12 cellular contexts compared by ENCODE assay signal in the genomic region with DNA sequence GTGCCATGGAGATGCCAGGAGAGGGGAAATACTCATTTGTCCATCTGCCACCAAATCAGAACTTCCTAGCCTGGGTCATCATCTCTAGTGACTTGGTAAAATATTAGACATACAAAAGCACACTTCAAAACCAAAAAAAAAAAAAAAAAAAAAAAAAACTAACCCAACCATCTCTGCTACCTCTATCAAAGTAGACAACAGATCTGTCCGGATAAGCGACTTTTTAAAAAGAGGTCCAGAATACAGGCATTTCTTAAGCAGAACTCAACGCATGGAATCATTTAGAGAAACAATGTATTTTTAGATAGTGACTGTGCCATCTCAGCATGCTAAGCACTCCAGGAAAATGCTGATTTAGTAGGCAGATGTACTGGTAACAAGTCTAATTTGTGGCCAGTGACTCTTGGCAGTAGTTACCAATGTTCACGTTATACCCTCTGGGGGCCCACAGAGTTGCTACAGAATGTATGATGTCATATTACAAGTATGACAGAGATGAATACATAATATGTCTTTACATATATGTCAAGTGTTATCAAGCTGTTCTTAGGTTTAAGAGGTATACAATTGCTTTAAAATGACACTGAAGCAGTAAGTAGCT.
A peak's percentile ranks its signal among the peaks of the same experiment; 100 is the strongest.
DNase-seq lines count a peak whose midpoint lies in the region; TF ChIP-seq lines count a peak whose summit lies in the region.
"Had no signal": no experiment of that assay in that cellular context is flagged by ENCODE, and none has a peak within 500 bp of the region (broad histone marks: within the 10 kb centered on the region; RNA-seq: fewer than 3 reads in every experiment).

No MANE protein-coding gene starts in this region.

- H3K4me3 ChIP-seq in AG10803 (ENCODE audit: low read length), result no peak overlapping the region
- H3K4me3 ChIP-seq: HAP-1 had no signal

- peak; percentile 90 for DNase-seq in AG10803 (ENCODE audit: low read depth)
- peak; percentile 42 for DNase-seq in GM04504 (ENCODE audit: low read depth)
- DNase-seq in amniotic stem cell (lab: John Stamatoyannopoulos, UW), result peak; percentile 57
- peak; percentile 67 for DNase-seq in iris pigment epithelial cell (ENCODE audit: low read depth)
- DNase-seq in UCSD-AML1 (lab: John Stamatoyannopoulos, UW; ENCODE audit: unreplicated experiment), result no peak
- no peak for DNase-seq in middle frontal gyrus (ENCODE audit: extremely low spot score, low spot score)
- no peak for DNase-seq in NCI-H2107 (lab: John Stamatoyannopoulos, UW)
- DNase-seq: amygdala, Calu3, NCI-H187 treated with DMSO at 0.1 percent for 48 hours, T-helper 2 cell had no signal

- TF ChIP-seq CTCF in AG10803 (conservative IDR thresholded peaks at IDR 0.05; ENCODE audit: low read length), result no peak

Comparison
In these comparisons a context has a peak if more than half of its experiments do, and no peak if none do; other contexts are left out.
1. DNase-seq: peak in AG10803 (single experiment), GM04504 (single experiment), amniotic stem cell (single experiment) and iris pigment epithelial cell (single experiment); none in UCSD-AML1 (single experiment), middle frontal gyrus (single experiment) and NCI-H2107 (single experiment).